In genomic region chr16:1960665-1961630, GRCh38 we compare ENCODE assay signal across 8 cellular contexts. TPM values are rescaled to one million over a fixed set of nuclear protein-coding genes. Genes with fewer than 3 reads are reported as not detected.
DNase-seq lines count a peak whose midpoint lies in the region; ATAC-seq, FAIRE-seq and TF ChIP-seq lines count a peak whose summit lies in the region.

No MANE protein-coding gene starts in this region.

- peaks cover 35% of the 10 kb centered on the region for H3K36me3 ChIP-seq in BE2C
- H3K36me3 ChIP-seq in PC-9 (ENCODE audit: low read depth): peaks cover 22% of the 10 kb centered on the region
- peaks cover 15% of the 10 kb centered on the region for H3K36me3 ChIP-seq in mesendoderm (ENCODE audit: control insufficient read depth, insufficient read depth, low read length)
- H3K36me3 ChIP-seq in upper lobe of left lung: peaks cover 14 to 34% (median 23%) of the 10 kb centered on the region in 4 donors

- H4K8ac ChIP-seq in mesendoderm (ENCODE audit: low read depth, low read length): no peak overlapping the region

- no peak for TF ChIP-seq EP300 in upper lobe of left lung (IDR thresholded peaks at IDR 0.05)

- no peaks in the 10 kb centered on the region for H3K27me3 ChIP-seq in BE2C
- H3K27me3 ChIP-seq in PC-9 (ENCODE audit: insufficient read depth, low read depth): no peaks in the 10 kb centered on the region
- H3K27me3 ChIP-seq in mesendoderm (ENCODE audit: insufficient read depth, low read length, poor library complexity): no peaks in the 10 kb centered on the region
- no peaks in the 10 kb centered on the region for H3K27me3 ChIP-seq in upper lobe of left lung

- peaks cover 47% of the 10 kb centered on the region for H3F3A ChIP-seq in PC-9 (ENCODE audit: insufficient read depth, low read depth)

- peak overlapping the region; percentile 99 for H3K56ac ChIP-seq in mesendoderm (ENCODE audit: low read length)

- H3K9me3 ChIP-seq in BE2C (no peaks in the 10 kb centered on the region), PC-9 (ENCODE audit: insufficient read depth, low read depth) (no peaks in the 10 kb centered on the region), upper lobe of left lung (no peaks in the 10 kb centered on the region)

- H4K5ac ChIP-seq in mesendoderm (ENCODE audit: low read length): no peak overlapping the region

- no peaks in the 10 kb centered on the region for H3K9me2 ChIP-seq in PC-9 (ENCODE audit: insufficient read depth)

- no peak overlapping the region for H2BK5ac ChIP-seq in mesendoderm (ENCODE audit: low read length)

- TF ChIP-seq POLR2A in H54 (IDR thresholded peaks at IDR 0.05; ENCODE audit: low read depth, low read length) (peak; percentile 40; the same call in 1 of the 2 replicates), upper lobe of left lung (IDR thresholded peaks at IDR 0.05) (no peak)

- TF ChIP-seq CTCF in BE2C (IDR thresholded peaks at IDR 0.05; ENCODE audit: low read depth, low read length): no peak
- TF ChIP-seq CTCF in PC-9 (conservative IDR thresholded peaks at IDR 0.05): no peak
- TF ChIP-seq CTCF in upper lobe of left lung (IDR thresholded peaks at IDR 0.05): no peak

- intact Hi-C loops in PC-9 (cut with micrococcal nuclease; ENCODE audit: unreplicated experiment): loop anchor here (5.0 kb wide), 1 partner anchor 189 kb away; the partner anchor contains the start of genes EME2, MRPS34 and NME3

- DNase-seq in BE2C: peak; percentile 69
- DNase-seq in H54 (ENCODE audit: insufficient read length, low spot score): no peak
- DNase-seq in PC-9: peak in 1 of 2 experiments; percentile 60
- peak; percentile 43 for DNase-seq in amniotic epithelial cell (ENCODE audit: low read depth)
- peak; percentile 76 for DNase-seq in mesendoderm
- DNase-seq in upper lobe of left lung: no peak

- peak overlapping the region; percentile 98 for H3K9ac ChIP-seq in mesendoderm (ENCODE audit: low read length)

- peaks cover 37% of the 10 kb centered on the region for H4K20me1 ChIP-seq in PC-9 (ENCODE audit: insufficient read depth)

- POLR2A ChIA-PET in PC-9 (lab: Charles Lee; ENCODE audit: unreplicated experiment): interaction anchor here (0.6 to 1.2 kb wide), 2 partner anchors 11 to 618 kb away, joined by 8 to 20 read pairs; partner anchors contain the start of gene TBL3

- peaks cover 4% of the 10 kb centered on the region for H3K79me1 ChIP-seq in mesendoderm (ENCODE audit: low read length)

- H3K4me1 ChIP-seq in BE2C: no peaks in the 10 kb centered on the region
- peaks cover 15% of the 10 kb centered on the region for H3K4me1 ChIP-seq in PC-9 (replicated peaks; ENCODE audit: insufficient read depth)
- H3K4me1 ChIP-seq in mesendoderm (ENCODE audit: control insufficient read depth, low read depth, low read length): no peaks in the 10 kb centered on the region
- peaks cover 27 to 51% (median 32%) of the 10 kb centered on the region in 4 donors for H3K4me1 ChIP-seq in upper lobe of left lung

- H2BK15ac ChIP-seq in mesendoderm (replicated peaks; ENCODE audit: low read depth): no peak overlapping the region

- H3K18ac ChIP-seq in mesendoderm (ENCODE audit: low read length): no peak overlapping the region

- H3K4me2 ChIP-seq in PC-9: peak overlapping the region; percentile 92
- H3K4me2 ChIP-seq in mesendoderm (ENCODE audit: low read length): peak overlapping the region; percentile 12

- TSS peak; percentile 0 for BruUV-seq in PC-9 (replicated peaks; lab: Mats Ljungman, UMichigan)

- CTCF ChIA-PET in PC-9 (lab: Charles Lee): interaction anchor here (0.6 to 0.7 kb wide), 2 partner anchors 32 to 712 kb away, joined by 3 to 4 read pairs; no protein-coding TSS in a partner anchor

- ATAC-seq in upper lobe of left lung (ENCODE audit: low FRiP score in 2 of 2) (no peak), GM19395 (IDR thresholded peaks at IDR 0.05; ENCODE audit: unreplicated experiment) (no peak), GM18909 (IDR thresholded peaks at IDR 0.05; ENCODE audit: poor library complexity, unreplicated experiment) (no peak)

- no peak overlapping the region for H2BK120ac ChIP-seq in mesendoderm (ENCODE audit: low read depth, low read length)

- H2AK5ac ChIP-seq in mesendoderm (ENCODE audit: low read length): no peak overlapping the region

- WGBS in mesendoderm (ENCODE audit: extremely low coverage, insufficient coverage, low lambda C conversion rate): no CpG with 5 or more reads among the region's 20 CpGs
- WGBS in upper lobe of left lung, 2 donors: 63 to 64% methylated on average over 14 to 20 of the region's 20 CpGs

- H2AFZ ChIP-seq in PC-9: no peak overlapping the region

- H3K4me3 ChIP-seq in BE2C (ENCODE audit: low read depth, low read length) (peak overlapping the region; percentile 86), PC-9 (peak overlapping the region; percentile 95; the same call in 1 of the 2 replicates), mesendoderm (ENCODE audit: low read length) (no peak overlapping the region), upper lobe of left lung (peak overlapping the region in 1 of 4 donors; percentile 94)

- no peak overlapping the region for H3K23ac ChIP-seq in mesendoderm (ENCODE audit: low read length)

- no peak for FAIRE-seq in H54 (lab: Jason Lieb, UNC)

- H3K79me2 ChIP-seq in PC-9 (ENCODE audit: low read depth): peaks cover 61% of the 10 kb centered on the region
- H3K79me2 ChIP-seq in mesendoderm (ENCODE audit: control insufficient read depth, insufficient read depth, low read length): peaks cover 36% of the 10 kb centered on the region

- H3K27ac ChIP-seq in PC-9 (peak overlapping the region; percentile 1), mesendoderm (ENCODE audit: low read depth, low read length) (no peak overlapping the region), upper lobe of left lung (peak overlapping the region in 1 of 4 donors; percentile 94)

- H3K4ac ChIP-seq in mesendoderm (ENCODE audit: low read depth, low read length): no peak overlapping the region

RNA-seq across cellular contexts. Expression of gene NDUFB10, which starts 1.6 kb away (rescaled TPM):
- polyA plus RNA-seq in BE2C (2012; ENCODE audit: insufficient read depth, insufficient read length, low read depth): 781 TPM
- total RNA-seq in PC-9 (2021) (181 and 190 TPM in 2 replicates), upper lobe of left lung (100 to 1,000 TPM in 4 of 6 donors, 10 to 100 TPM in 2; 76.5 to 245 (median 107) TPM)
- polyA plus RNA-seq in mesendoderm (2013, experiment 1 of 2): 149 TPM
- 156 TPM for polyA plus RNA-seq in mesendoderm (2013, experiment 2 of 2)

RNA-seq across cellular contexts. Expression of gene RPS2, which starts 3.7 kb away (rescaled TPM):
- 7,238 TPM for polyA plus RNA-seq in BE2C (2012; ENCODE audit: insufficient read depth, insufficient read length, low read depth)
- total RNA-seq in PC-9 (2021): 3,808 and 4,468 TPM in 2 replicates
- 5,567 TPM for polyA plus RNA-seq in mesendoderm (2013, experiment 1 of 2)
- polyA plus RNA-seq in mesendoderm (2013, experiment 2 of 2): 5,746 TPM
- 1,000 to 10,000 TPM; 1,128 to 1,943 (median 1,579) TPM for total RNA-seq in upper lobe of left lung

RNA-seq across cellular contexts. Expression of gene RNF151, which starts 5.7 kb away (rescaled TPM):
- polyA plus RNA-seq in BE2C (2012; ENCODE audit: insufficient read depth, insufficient read length, low read depth): not detected
- total RNA-seq in PC-9 (2021) (not detected in 2 replicates), upper lobe of left lung (under 1 TPM in 1 of 6 donors, not detected in 5; 0.37 TPM)
- not detected for polyA plus RNA-seq in mesendoderm (2013, experiment 1 of 2)
- polyA plus RNA-seq in mesendoderm (2013, experiment 2 of 2): 0.06 TPM

RNA-seq across cellular contexts. Expression of gene RPL3L, which starts 6.5 kb away (rescaled TPM):
- polyA plus RNA-seq in BE2C (2012; ENCODE audit: insufficient read depth, insufficient read length, low read depth): not detected
- total RNA-seq in PC-9 (2021) (0.44 TPM in 1 of 2 replicates, not detected in the other), upper lobe of left lung (not detected)
- 0.08 TPM for polyA plus RNA-seq in mesendoderm (2013, experiment 1 of 2)
- polyA plus RNA-seq in mesendoderm (2013, experiment 2 of 2): 0.13 TPM

RNA-seq across cellular contexts. Expression of gene TBL3, which starts 10.9 kb away (rescaled TPM):
- polyA plus RNA-seq in BE2C (2012; ENCODE audit: insufficient read depth, insufficient read length, low read depth): 123 TPM
- total RNA-seq in PC-9 (2021) (51.3 and 66.4 TPM in 2 replicates), upper lobe of left lung (10 to 100 TPM; 22.0 to 51.6 (median 35.0) TPM)
- 29.8 TPM for polyA plus RNA-seq in mesendoderm (2013, experiment 1 of 2)
- polyA plus RNA-seq in mesendoderm (2013, experiment 2 of 2): 29.2 TPM

Comparison
In these comparisons a context has a peak if more than half of its experiments do, and no peak if none do; other contexts are left out.
1. DNase-seq: peak in BE2C (single experiment), amniotic epithelial cell (single experiment) and mesendoderm (single experiment); none in H54 (single experiment) and upper lobe of left lung (0 of 2).